ENCODE assay signal across 1 cellular context in the genomic region with DNA sequence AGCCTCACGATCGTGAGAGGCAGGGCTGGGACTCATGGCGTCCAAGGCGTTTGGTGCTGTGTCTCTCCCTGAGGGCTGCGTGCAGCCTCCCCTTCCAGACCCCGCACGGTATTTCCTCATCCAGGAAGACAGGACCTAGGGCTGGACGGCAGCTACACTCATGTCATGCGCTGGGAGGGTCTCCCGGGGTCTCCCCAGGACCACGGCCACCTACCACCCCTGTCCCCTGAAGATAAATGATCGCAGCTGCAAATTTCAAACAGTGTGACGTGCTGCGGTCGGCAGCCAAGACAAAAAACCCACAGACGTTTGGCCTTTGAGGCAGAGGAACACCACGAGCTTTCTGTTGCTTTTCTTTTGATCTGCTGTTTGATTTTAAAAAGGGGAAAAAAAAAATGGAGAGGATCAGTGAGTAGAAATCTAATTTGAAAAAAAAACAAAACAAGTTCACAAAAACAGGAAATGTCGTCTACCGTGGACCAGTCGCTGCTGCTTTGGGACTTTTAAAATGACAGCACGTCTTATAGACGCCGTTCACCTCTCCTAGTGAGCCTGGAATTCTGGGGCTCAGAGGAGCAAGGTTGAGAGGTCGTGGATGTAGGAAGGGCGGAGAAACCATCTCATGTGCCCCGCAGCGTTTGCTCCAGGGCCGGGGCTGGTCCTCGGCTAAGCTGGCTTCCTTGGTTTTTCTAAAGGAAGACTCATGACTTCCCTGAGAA.
TF ChIP-seq lines count a peak whose summit lies in the region.

No MANE protein-coding gene starts in this region.

TF ChIP-seq in SK-N-SH, 30 proteins besides CTCF, POLR2A, EP300 and RAD21 (continued from another document):
- TF ChIP-seq, protein P1, sequence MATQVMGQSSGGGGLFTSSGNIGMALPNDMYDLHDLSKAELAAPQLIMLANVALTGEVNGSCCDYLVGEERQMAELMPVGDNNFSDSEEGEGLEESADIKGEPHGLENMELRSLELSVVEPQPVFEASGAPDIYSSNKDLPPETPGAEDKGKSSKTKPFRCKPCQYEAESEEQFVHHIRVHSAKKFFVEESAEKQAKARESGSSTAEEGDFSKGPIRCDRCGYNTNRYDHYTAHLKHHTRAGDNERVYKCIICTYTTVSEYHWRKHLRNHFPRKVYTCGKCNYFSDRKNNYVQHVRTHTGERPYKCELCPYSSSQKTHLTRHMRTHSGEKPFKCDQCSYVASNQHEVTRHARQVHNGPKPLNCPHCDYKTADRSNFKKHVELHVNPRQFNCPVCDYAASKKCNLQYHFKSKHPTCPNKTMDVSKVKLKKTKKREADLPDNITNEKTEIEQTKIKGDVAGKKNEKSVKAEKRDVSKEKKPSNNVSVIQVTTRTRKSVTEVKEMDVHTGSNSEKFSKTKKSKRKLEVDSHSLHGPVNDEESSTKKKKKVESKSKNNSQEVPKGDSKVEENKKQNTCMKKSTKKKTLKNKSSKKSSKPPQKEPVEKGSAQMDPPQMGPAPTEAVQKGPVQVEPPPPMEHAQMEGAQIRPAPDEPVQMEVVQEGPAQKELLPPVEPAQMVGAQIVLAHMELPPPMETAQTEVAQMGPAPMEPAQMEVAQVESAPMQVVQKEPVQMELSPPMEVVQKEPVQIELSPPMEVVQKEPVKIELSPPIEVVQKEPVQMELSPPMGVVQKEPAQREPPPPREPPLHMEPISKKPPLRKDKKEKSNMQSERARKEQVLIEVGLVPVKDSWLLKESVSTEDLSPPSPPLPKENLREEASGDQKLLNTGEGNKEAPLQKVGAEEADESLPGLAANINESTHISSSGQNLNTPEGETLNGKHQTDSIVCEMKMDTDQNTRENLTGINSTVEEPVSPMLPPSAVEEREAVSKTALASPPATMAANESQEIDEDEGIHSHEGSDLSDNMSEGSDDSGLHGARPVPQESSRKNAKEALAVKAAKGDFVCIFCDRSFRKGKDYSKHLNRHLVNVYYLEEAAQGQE (IDR thresholded peaks at IDR 0.05; ENCODE audit: low read depth, low read length): no peak
- TF ChIP-seq ELF1 (IDR thresholded peaks at IDR 0.05) (no peak), SIN3A (IDR thresholded peaks at IDR 0.05; ENCODE audit: borderline replicate concordance, low read depth, low read length) (no peak), FOXM1 (IDR thresholded peaks at IDR 0.05; ENCODE audit: low read depth) (no peak)
- TF ChIP-seq, protein P2, sequence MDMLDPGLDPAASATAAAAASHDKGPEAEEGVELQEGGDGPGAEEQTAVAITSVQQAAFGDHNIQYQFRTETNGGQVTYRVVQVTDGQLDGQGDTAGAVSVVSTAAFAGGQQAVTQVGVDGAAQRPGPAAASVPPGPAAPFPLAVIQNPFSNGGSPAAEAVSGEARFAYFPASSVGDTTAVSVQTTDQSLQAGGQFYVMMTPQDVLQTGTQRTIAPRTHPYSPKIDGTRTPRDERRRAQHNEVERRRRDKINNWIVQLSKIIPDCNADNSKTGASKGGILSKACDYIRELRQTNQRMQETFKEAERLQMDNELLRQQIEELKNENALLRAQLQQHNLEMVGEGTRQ (IDR thresholded peaks at IDR 0.05; ENCODE audit: borderline replicate concordance, low read depth, low read length): no peak
- TF ChIP-seq, protein P3, sequence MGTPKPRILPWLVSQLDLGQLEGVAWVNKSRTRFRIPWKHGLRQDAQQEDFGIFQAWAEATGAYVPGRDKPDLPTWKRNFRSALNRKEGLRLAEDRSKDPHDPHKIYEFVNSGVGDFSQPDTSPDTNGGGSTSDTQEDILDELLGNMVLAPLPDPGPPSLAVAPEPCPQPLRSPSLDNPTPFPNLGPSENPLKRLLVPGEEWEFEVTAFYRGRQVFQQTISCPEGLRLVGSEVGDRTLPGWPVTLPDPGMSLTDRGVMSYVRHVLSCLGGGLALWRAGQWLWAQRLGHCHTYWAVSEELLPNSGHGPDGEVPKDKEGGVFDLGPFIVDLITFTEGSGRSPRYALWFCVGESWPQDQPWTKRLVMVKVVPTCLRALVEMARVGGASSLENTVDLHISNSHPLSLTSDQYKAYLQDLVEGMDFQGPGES (IDR thresholded peaks at IDR 0.05; ENCODE audit: low read depth, low read length): no peak
